8 cellular contexts compared by ENCODE assay signal in genomic region chrX:52262195-52262546, GRCh38.
DNase-seq lines count a peak whose midpoint lies in the region; ATAC-seq and TF ChIP-seq lines count a peak whose summit lies in the region.

No MANE protein-coding gene starts in this region.

- no peaks in the 10 kb centered on the region for H4K20me1 ChIP-seq in Karpas-422 (ENCODE audit: insufficient read depth, low read depth, low read length)

- no peaks in the 10 kb centered on the region for H3K36me3 Mint-ChIP-seq in dendritic cell treated with granulocyte-macrophage colony-stimulating factor and Interleukin-4, amounts not matched to agents 40 ng/mL and 50 ng/mL, for 4 days (ENCODE audit: low read depth)
- H3K36me3 Mint-ChIP-seq in naive thymus-derived CD8-positive, alpha-beta T cell = peaks cover 0 to 2% (median 0%) of the 10 kb centered on the region in 3 donors

- H3K9me3 Mint-ChIP-seq in dendritic cell treated with granulocyte-macrophage colony-stimulating factor and Interleukin-4, amounts not matched to agents 40 ng/mL and 50 ng/mL, for 4 days = no peaks in the 10 kb centered on the region
- H3K9me3 Mint-ChIP-seq in naive thymus-derived CD8-positive, alpha-beta T cell = peaks cover 0 to 3% (median 0%) of the 10 kb centered on the region in 9 donors

- no peaks in the 10 kb centered on the region for H3K36me3 ChIP-seq in Karpas-422 (ENCODE audit: insufficient read depth, low read length)

- peak overlapping the region; percentile 61 for H3K4me2 ChIP-seq in Karpas-422 (ENCODE audit: low read depth, low read length, poor library complexity, severe bottlenecking)

- DNase-seq in Karpas-422 (no peak), GM13976 (ENCODE audit: low spot score) (no peak), T1000 (lab: John Stamatoyannopoulos, UW) (no peak), HCEC 1CT (no peak)
- DNase-seq in naive thymus-derived CD8-positive, alpha-beta T cell = peak in 2 of 10 donors; percentile 1 to 5
- DNase-seq in activated CD4-positive, CD25-positive, alpha-beta regulatory T cell treated with anti-CD3 and anti-CD28 coated beads, Interleukin-2, amount 50 U/mL, for 72 hours = no peak

- H3K4me3 Mint-ChIP-seq in dendritic cell treated with granulocyte-macrophage colony-stimulating factor and Interleukin-4, amounts not matched to agents 40 ng/mL and 50 ng/mL, for 4 days = peak overlapping the region; percentile 86
- H3K4me3 Mint-ChIP-seq in naive thymus-derived CD8-positive, alpha-beta T cell = peak overlapping the region; percentile 86 to 100 (median 96)

- peak in 1 of 2 donors; percentile 22 for ATAC-seq in naive thymus-derived CD8-positive, alpha-beta T cell

- H3K4me1 ChIP-seq in Karpas-422 (ENCODE audit: low read length) = peaks cover 16% of the 10 kb centered on the region

- no peak for TF ChIP-seq CTCF in GM12875 (IDR thresholded peaks at IDR 0.05; ENCODE audit: borderline replicate concordance, insufficient read depth, low read depth, low read length)
- no peak for TF ChIP-seq CTCF in GM13976 (IDR thresholded peaks at IDR 0.05; ENCODE audit: borderline replicate concordance, control extremely low read depth, extremely low read depth, insufficient read depth, missing control alignments)

- no peak overlapping the region for H3K27ac ChIP-seq in Karpas-422 (ENCODE audit: low read length)

- H3K79me2 ChIP-seq in Karpas-422 (ENCODE audit: low read length) = no peaks in the 10 kb centered on the region

- peak overlapping the region; percentile 95 for H3K27ac Mint-ChIP-seq in dendritic cell treated with granulocyte-macrophage colony-stimulating factor and Interleukin-4, amounts not matched to agents 40 ng/mL and 50 ng/mL, for 4 days
- H3K27ac Mint-ChIP-seq in naive thymus-derived CD8-positive, alpha-beta T cell = peak overlapping the region; percentile 96 to 99 (median 98)

- peak overlapping the region; percentile 73 for H3K9ac ChIP-seq in Karpas-422 (ENCODE audit: low read length)

- H3K9me2 ChIP-seq in Karpas-422 (replicated peaks; ENCODE audit: insufficient read depth, low read length) = no peaks in the 10 kb centered on the region

- in situ Hi-C loops in GM13976 (cut with MboI; ENCODE audit: low sequenced_read_pairs, unreplicated experiment) = no loop called here

- H3K4me3 ChIP-seq in GM12875 (ENCODE audit: low read depth, low read length) (peak overlapping the region; percentile 73), Karpas-422 (ENCODE audit: low read length) (peak overlapping the region; percentile 69)

- H2AFZ ChIP-seq in Karpas-422 (ENCODE audit: low read length) = peak overlapping the region; percentile 26; the same call in 1 of the 2 replicates

- H3K4me1 Mint-ChIP-seq in dendritic cell treated with granulocyte-macrophage colony-stimulating factor and Interleukin-4, amounts not matched to agents 40 ng/mL and 50 ng/mL, for 4 days (ENCODE audit: low read depth) = peaks cover 16% of the 10 kb centered on the region
- H3K4me1 Mint-ChIP-seq in naive thymus-derived CD8-positive, alpha-beta T cell = peaks cover 4 to 18% (median 14%) of the 10 kb centered on the region in 4 donors

- POLR2A ChIA-PET in naive thymus-derived CD8-positive, alpha-beta T cell (lab: Charles Lee) = interaction anchor here (1.0 to 1.4 kb wide), 4 partner anchors 368 to 659 kb away, joined by 3 to 12 read pairs (median 7); partner anchors contain the start of genes GSPT2 and MAGED1

- intact Hi-C loops in dendritic cell treated with granulocyte-macrophage colony-stimulating factor and Interleukin-4, amounts not matched to agents 40 ng/mL and 50 ng/mL, for 4 days (cut with micrococcal nuclease) = no loop called here

- H3K27me3 ChIP-seq in Karpas-422 (ENCODE audit: low read length) = no peaks in the 10 kb centered on the region

- peaks cover 10% of the 10 kb centered on the region for H3K27me3 Mint-ChIP-seq in dendritic cell treated with granulocyte-macrophage colony-stimulating factor and Interleukin-4, amounts not matched to agents 40 ng/mL and 50 ng/mL, for 4 days
- H3K27me3 Mint-ChIP-seq in naive thymus-derived CD8-positive, alpha-beta T cell = peaks cover 2 to 12% (median 3%) of the 10 kb centered on the region in 5 donors

- H3K9me3 ChIP-seq in Karpas-422 (ENCODE audit: low read length) = no peaks in the 10 kb centered on the region
